21 cellular contexts compared by ENCODE assay signal in genomic region chr9:95940265-95940664, GRCh38.
DNase-seq lines count a peak whose midpoint lies in the region; ATAC-seq and TF ChIP-seq lines count a peak whose summit lies in the region.
"Had no signal": no experiment of that assay in that cellular context is flagged by ENCODE, and none has a peak within 500 bp of the region (broad histone marks: within the 10 kb centered on the region; RNA-seq: fewer than 3 reads in every experiment).

No MANE protein-coding gene starts in this region.

- peaks cover 0 to 7% of the 10 kb centered on the region in 2 experiments; a peak in 1 of 4 replicates for H3K79me1 ChIP-seq in IMR-90 (ENCODE audit: low read depth in 1 of 2, low read length in 2 of 2)

- H3K27ac ChIP-seq in IMR-90 (ENCODE audit: insufficient read depth, low read length): no peak overlapping the region

- H2AFZ ChIP-seq in IMR-90 (replicated peaks; ENCODE audit: low read length, poor library complexity): no peak overlapping the region

- intact Hi-C loops in IMR-90 (cut with micrococcal nuclease): no loop called here

- TF ChIP-seq RAD21 in IMR-90 (IDR thresholded peaks at IDR 0.05; ENCODE audit: low read length): no peak

- no peak for TF ChIP-seq POLR2A in IMR-90 (IDR thresholded peaks at IDR 0.05; ENCODE audit: low read depth, low read length)

- in situ Hi-C loops in IMR-90 (cut with MboI; ENCODE audit: low sequenced_read_pairs): no loop called here

- H3K9me3 ChIP-seq in IMR-90 (ENCODE audit: control insufficient read depth, insufficient read depth, low read length): no peaks in the 10 kb centered on the region
- H3K9me3 ChIP-seq: BE2C, HAP-1 had no signal

- H4K91ac ChIP-seq in IMR-90 (ENCODE audit: insufficient read depth, low read depth, low read length): no peak overlapping the region

- no peak overlapping the region for H3K18ac ChIP-seq in IMR-90 (ENCODE audit: low read depth, low read length)

- H3K36me3 ChIP-seq in IMR-90 (ENCODE audit: control insufficient read depth, insufficient read depth, low read length): peaks cover 12% of the 10 kb centered on the region

- no peak overlapping the region for H2BK15ac ChIP-seq in IMR-90 (ENCODE audit: low read depth, low read length)

- CTCF ChIA-PET in IMR-90 (lab: Yijun Ruan, JAX): no interaction called here

- DNase-seq in IMR-90: peak; percentile 28
- DNase-seq in choroid plexus epithelial cell (ENCODE audit: low read depth): peak; percentile 5
- peak; percentile 20 for DNase-seq in inferior parietal cortex (ENCODE audit: extremely low spot score)
- DNase-seq in activated effector memory CD4-positive, alpha-beta T cell treated with anti-CD3 and anti-CD28 coated beads, Interleukin-2, amount 50 U/mL, for 16 hours: no peak
- no peak for DNase-seq in NCI-H1930 (lab: John Stamatoyannopoulos, UW)
- no peak for DNase-seq in central memory CD4-positive, alpha-beta T cell
- DNase-seq: BE2C; CD4-positive, CD25-positive, alpha-beta regulatory T cell; KG1; NCI-H1092 treated with DMSO at 0.1 percent for 48 hours; NCI-H1436 treated with DMSO at 0.1 percent for 48 hours; NCI-H2029 treated with DMSO at 0.1 percent for 48 hours; NCI-H226; NCI-H510A treated with DMSO at 0.1 percent for 48 hours; NCI-H748 treated with DMSO at 0.1 percent for 48 hours; NK-92 treated with Interleukin-12 subunit alpha and Interleukin-12 subunit beta, amount 100 ng/mL, for 24 hours; SIG-M5 had no signal

- H4K5ac ChIP-seq in IMR-90 (ENCODE audit: low read depth, low read length): no peak overlapping the region

- 0 out of 2 replicates have a peak overlapping the region, but pooled peaks have one; percentile 20 for H3K4me2 ChIP-seq in IMR-90 (ENCODE audit: low read depth, low read length)

- no peak overlapping the region for H2AK5ac ChIP-seq in IMR-90 (ENCODE audit: low read depth, low read length)

- no peak overlapping the region for H2BK120ac ChIP-seq in IMR-90 (ENCODE audit: low read depth, low read length)

- peaks cover 4% of the 10 kb centered on the region for H3K4me1 ChIP-seq in IMR-90 (ENCODE audit: control insufficient read depth, insufficient read depth, low read length)
- H3K4me1 ChIP-seq: BE2C had no signal

- no peak overlapping the region; a peak in 1 of 4 replicates for H4K8ac ChIP-seq in IMR-90 (ENCODE audit: low read depth in 2 of 2, low read length in 2 of 2)

- WGBS in IMR-90 (ENCODE audit: extremely low coverage in 2 of 2, insufficient read length in 1 of 2), 2 experiments: no CpG with 5 or more reads among the region's 2 CpGs

- no peak overlapping the region for H3K23ac ChIP-seq in IMR-90 (ENCODE audit: low read depth, low read length)

- H2BK20ac ChIP-seq in IMR-90 (ENCODE audit: low read depth, low read length): no peak overlapping the region

- no peak overlapping the region for H2AK9ac ChIP-seq in IMR-90 (replicated peaks; ENCODE audit: low read depth, low read length, poor library complexity)

- ATAC-seq in IMR-90 (ENCODE audit: low read depth): peak; percentile 59
- no peak for ATAC-seq in GM21367 (IDR thresholded peaks at IDR 0.05; ENCODE audit: unreplicated experiment)
- ATAC-seq: Panc1, SK-N-SH treated with all-trans-retinoic acid at 6 μM for 48 hours had no signal

- H3K4me3 ChIP-seq in IMR-90 (ENCODE audit: insufficient read depth, low read depth, low read length) (no peak overlapping the region), choroid plexus epithelial cell (ENCODE audit: low read depth, low read length) (no peak overlapping the region)
- H3K4me3 ChIP-seq: HAP-1 had no signal

- no peaks in the 10 kb centered on the region for H4K20me1 ChIP-seq in IMR-90 (ENCODE audit: insufficient read depth, low read length)

- H2BK5ac ChIP-seq in IMR-90 (ENCODE audit: low read depth, low read length, poor library complexity, severe bottlenecking): no peak overlapping the region

- POLR2A ChIA-PET in IMR-90 (lab: Charles Lee; ENCODE audit: unreplicated experiment): interaction anchor here (0.6 kb wide), 1 partner anchor 11 kb away, joined by 3 read pairs; no protein-coding TSS in a partner anchor

- TF ChIP-seq CTCF in IMR-90 (conservative IDR thresholded peaks at IDR 0.05; ENCODE audit: low read depth, low read length) (no peak), choroid plexus epithelial cell (conservative IDR thresholded peaks at IDR 0.05; ENCODE audit: low read depth, low read length) (no peak)

- no peak overlapping the region for H3K56ac ChIP-seq in IMR-90 (ENCODE audit: extremely low read depth, insufficient read depth, low read length)

- BruUV-seq in IMR-90 (replicated peaks; lab: Mats Ljungman, UMichigan): no TSS peak

- dilution Hi-C loops in IMR-90 (cut with HindIII; ENCODE audit: low sequenced_read_pairs, unreplicated experiment): no loop called here

- H3K14ac ChIP-seq in IMR-90 (replicated peaks; ENCODE audit: low read depth, low read length): no peak overlapping the region

- no peak overlapping the region for H3K9ac ChIP-seq in IMR-90 (ENCODE audit: low read depth, low read length)

- H3K9me1 ChIP-seq in IMR-90 (ENCODE audit: insufficient read depth, low read length): peaks cover 4% of the 10 kb centered on the region; the same call in 1 of the 2 replicates

- no peaks in the 10 kb centered on the region for H3K27me3 ChIP-seq in IMR-90 (ENCODE audit: control insufficient read depth, insufficient read depth, low read length)
- H3K27me3 ChIP-seq: BE2C had no signal

- no peak overlapping the region for H3K4ac ChIP-seq in IMR-90 (ENCODE audit: low read depth, low read length)

TF ChIP-seq in IMR-90, 13 proteins besides CTCF, POLR2A, EP300 and RAD21:
- TF ChIP-seq RCOR1 (IDR thresholded peaks at IDR 0.05; ENCODE audit: insufficient replicate concordance, low read length) (no peak), FOS (IDR thresholded peaks at IDR 0.05; ENCODE audit: low read depth, low read length) (no peak), USF2 (IDR thresholded peaks at IDR 0.05; ENCODE audit: low read depth, low read length) (no peak), SMC3 (IDR thresholded peaks at IDR 0.05; ENCODE audit: low read depth, low read length) (no peak), BHLHE40 (IDR thresholded peaks at IDR 0.05; ENCODE audit: low read depth, low read length) (no peak), MAFK (IDR thresholded peaks at IDR 0.05; ENCODE audit: low read depth, low read length) (no peak), CHD1 (IDR thresholded peaks at IDR 0.05; ENCODE audit: low read depth, low read length) (no peak), NFE2L2 (IDR thresholded peaks at IDR 0.05; ENCODE audit: low read depth, low read length) (no peak), MXI1 (IDR thresholded peaks at IDR 0.05; ENCODE audit: borderline replicate concordance, low read depth, low read length) (no peak), CEBPB (IDR thresholded peaks at IDR 0.05; ENCODE audit: low read depth, low read length) (no peak), RFX5 (IDR thresholded peaks at IDR 0.05; ENCODE audit: low read depth, low read length) (no peak), MAZ (IDR thresholded peaks at IDR 0.05; ENCODE audit: borderline replicate concordance, low read depth, low read length) (no peak)
- TF ChIP-seq, protein P1, sequence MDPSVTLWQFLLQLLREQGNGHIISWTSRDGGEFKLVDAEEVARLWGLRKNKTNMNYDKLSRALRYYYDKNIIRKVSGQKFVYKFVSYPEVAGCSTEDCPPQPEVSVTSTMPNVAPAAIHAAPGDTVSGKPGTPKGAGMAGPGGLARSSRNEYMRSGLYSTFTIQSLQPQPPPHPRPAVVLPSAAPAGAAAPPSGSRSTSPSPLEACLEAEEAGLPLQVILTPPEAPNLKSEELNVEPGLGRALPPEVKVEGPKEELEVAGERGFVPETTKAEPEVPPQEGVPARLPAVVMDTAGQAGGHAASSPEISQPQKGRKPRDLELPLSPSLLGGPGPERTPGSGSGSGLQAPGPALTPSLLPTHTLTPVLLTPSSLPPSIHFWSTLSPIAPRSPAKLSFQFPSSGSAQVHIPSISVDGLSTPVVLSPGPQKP (IDR thresholded peaks at IDR 0.05; ENCODE audit: borderline replicate concordance, low read depth, low read length): no peak

Comparison
In these comparisons a context has a peak if more than half of its experiments do, and no peak if none do; other contexts are left out.
1. DNase-seq: peak in IMR-90 (single experiment), choroid plexus epithelial cell (single experiment) and inferior parietal cortex (single experiment); none in activated effector memory CD4-positive, alpha-beta T cell treated with anti-CD3 and anti-CD28 coated beads, Interleukin-2, amount 50 U/mL, for 16 hours (single experiment), NCI-H1930 (0 of 2) and central memory CD4-positive, alpha-beta T cell (single experiment).